ENCODE assay signal across 8 cellular contexts in the genomic region with DNA sequence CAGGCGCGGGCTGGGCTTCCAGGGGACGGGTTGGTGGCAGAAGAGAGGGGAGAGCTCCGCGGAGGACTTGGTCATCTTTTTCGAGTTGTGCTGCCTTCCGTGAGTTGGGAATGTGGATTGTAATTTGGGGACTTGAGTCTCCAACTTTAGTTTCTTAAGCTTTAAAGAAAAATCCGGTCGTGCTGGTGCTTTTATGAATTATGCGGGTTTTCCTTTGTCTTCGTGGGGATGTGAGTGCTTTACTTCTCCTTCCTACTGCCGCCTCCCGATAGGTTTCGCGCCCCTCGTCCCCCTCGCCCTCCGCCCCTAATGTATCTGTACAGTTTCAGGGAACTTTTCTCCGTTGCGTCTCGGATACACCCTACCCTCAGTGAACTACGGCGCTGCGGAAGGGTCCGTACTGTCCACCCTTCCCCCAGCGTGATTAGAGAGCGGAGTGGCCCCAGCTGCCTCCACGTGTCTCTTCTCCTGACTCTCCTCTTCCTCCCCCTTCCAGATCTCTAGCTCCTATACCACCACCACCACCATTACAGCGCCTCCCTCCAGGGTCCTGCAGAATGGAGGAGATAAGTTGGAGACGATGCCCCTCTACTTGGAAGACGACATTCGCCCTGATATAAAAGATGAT. TPM values are rescaled to one million over a fixed set of nuclear protein-coding genes. Genes with fewer than 3 reads are reported as not detected.
A peak's percentile ranks its signal among the peaks of the same experiment; 100 is the strongest.
DNase-seq lines count a peak whose midpoint lies in the region; ATAC-seq and TF ChIP-seq lines count a peak whose summit lies in the region.

No MANE protein-coding gene starts in this region.

- H3K9me3 ChIP-seq in mesodermal cell (ENCODE audit: control insufficient read depth, low read length): no peaks in the 10 kb centered on the region

- H3K4me3 ChIP-seq in NB4 (ENCODE audit: low read depth, low read length): peak overlapping the region; percentile 94
- H3K4me3 ChIP-seq in coronary artery: peak overlapping the region; percentile 75
- H3K4me3 ChIP-seq in mesodermal cell (ENCODE audit: extremely low read depth, insufficient read depth, low read length, poor library complexity, severe bottlenecking): peak overlapping the region; percentile 95

- H3K36me3 ChIP-seq in mesodermal cell (ENCODE audit: control insufficient read depth, insufficient read depth, low read length): peaks cover 53% of the 10 kb centered on the region

- H3K4me1 ChIP-seq in mesodermal cell (ENCODE audit: control insufficient read depth, insufficient read depth, low read length, poor library complexity, severe bottlenecking): peaks cover 32% of the 10 kb centered on the region

- TF ChIP-seq CTCF in NB4 (IDR thresholded peaks at IDR 0.05; ENCODE audit: low read depth, low read length) (no peak), coronary artery (IDR thresholded peaks at IDR 0.05) (no peak)

- TF ChIP-seq POLR2A in NB4 (IDR thresholded peaks at IDR 0.05; ENCODE audit: extremely low read depth, insufficient read length): no peak

- H3K27ac ChIP-seq in coronary artery (peak overlapping the region in 1 of 2 donors; percentile 9), mesodermal cell (ENCODE audit: low read depth, low read length, severe bottlenecking) (peak overlapping the region; percentile 97)

- peak; percentile 16 for DNase-seq in NCI-H1092 treated with DMSO at 0.1 percent for 48 hours (lab: John Stamatoyannopoulos, UW)
- no peak for DNase-seq in NCI-H1092 (lab: John Stamatoyannopoulos, UW)
- peak; percentile 61 for DNase-seq in NB4 (ENCODE audit: low read depth)
- no peak for DNase-seq in coronary artery (ENCODE audit: low spot score)
- DNase-seq in NOMO-1 treated with DMSO at 0.1 percent for 48 hours (lab: John Stamatoyannopoulos, UW; ENCODE audit: unreplicated experiment): no peak
- DNase-seq in NOMO-1 treated with dmso at 0.1 percent for 144 hours (lab: John Stamatoyannopoulos, UW; ENCODE audit: unreplicated experiment): no peak

- ATAC-seq in HG03108 (IDR thresholded peaks at IDR 0.05; ENCODE audit: unreplicated experiment): no peak

- 0% methylated on average over 20 to 23 of the region's 32 CpGs for WGBS in mesodermal cell (ENCODE audit: insufficient coverage in 2 of 2), 2 experiments

RNA-seq across cellular contexts. Expression of a gene that starts 0.6 kb away (rescaled TPM):
- polyA plus RNA-seq in mesodermal cell (2013, experiment 1 of 2): 627 TPM
- polyA plus RNA-seq in mesodermal cell (2013, experiment 2 of 2): 566 TPM

RNA-seq across cellular contexts. Expression of a gene that starts 17.7 kb away (rescaled TPM):
- polyA plus RNA-seq in mesodermal cell (2013, experiment 1 of 2): not detected
- polyA plus RNA-seq in mesodermal cell (2013, experiment 2 of 2): not detected

Comparison
In these comparisons a context has a peak if more than half of its experiments do, and no peak if none do; other contexts are left out.
1. DNase-seq: peak in NCI-H1092 treated with DMSO at 0.1 percent for 48 hours (single experiment) and NB4 (single experiment); none in NCI-H1092 (single experiment), coronary artery (single experiment), NOMO-1 treated with DMSO at 0.1 percent for 48 hours (single experiment) and NOMO-1 treated with dmso at 0.1 percent for 144 hours (single experiment).
2. Peak in every context shown above with its lines, with median percentiles within 50 percentile points of each other: H3K4me3 ChIP-seq.